In the genomic region with DNA sequence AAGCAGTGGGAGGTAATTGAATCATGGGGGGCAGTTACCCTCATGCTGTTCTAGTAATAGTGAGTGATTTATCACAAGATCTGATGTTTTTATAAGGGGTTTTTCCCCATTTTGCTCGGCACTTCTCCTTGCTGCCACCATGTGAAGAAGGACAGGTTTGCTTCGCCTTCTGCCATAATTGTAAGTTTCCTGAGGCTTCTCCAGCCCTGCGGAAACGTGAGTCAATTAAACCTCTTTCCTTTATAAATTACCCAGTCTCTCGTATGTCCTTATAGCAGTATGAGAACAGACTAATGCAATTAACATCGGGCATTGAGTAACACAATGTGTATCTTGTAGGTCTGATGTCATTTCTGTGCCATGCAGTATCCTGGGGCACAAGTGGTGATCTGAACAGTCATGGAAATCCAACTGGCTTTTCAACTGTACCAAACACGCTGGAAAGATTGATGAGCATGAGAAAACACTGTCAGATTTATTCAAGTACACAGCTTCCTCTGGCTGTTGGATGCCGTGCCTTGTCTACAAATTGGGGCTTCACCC, we compare ENCODE assay signal across 19 cellular contexts.
A peak's percentile ranks its signal among the peaks of the same experiment; 100 is the strongest.
DNase-seq lines count a peak whose midpoint lies in the region; ATAC-seq and TF ChIP-seq lines count a peak whose summit lies in the region.
"Had no signal": no experiment of that assay in that cellular context is flagged by ENCODE, and none has a peak within 500 bp of the region (broad histone marks: within the 10 kb centered on the region; RNA-seq: fewer than 3 reads in every experiment).

No MANE protein-coding gene starts in this region.

- CTCF ChIA-PET in CD8-positive, alpha-beta memory T cell (lab: Charles Lee) = no interaction called here

- no peaks in the 10 kb centered on the region for H3K27me3 Mint-ChIP-seq in H9 (ENCODE audit: low read depth)
- no peaks in the 10 kb centered on the region for H3K27me3 Mint-ChIP-seq in mesothelial cell of epicardium (ENCODE audit: low read depth)
- H3K27me3 Mint-ChIP-seq in CD8-positive, alpha-beta memory T cell = peaks cover 0 to 1% of the 10 kb centered on the region in 2 donors
- H3K27me3 Mint-ChIP-seq: CD4-positive, CD25-positive, alpha-beta regulatory T cell had no signal

- H3K36me3 ChIP-seq in RWPE2 (ENCODE audit: low read depth) = no peaks in the 10 kb centered on the region
- no peaks in the 10 kb centered on the region for H3K36me3 ChIP-seq in CD8-positive, alpha-beta memory T cell (ENCODE audit: insufficient read depth, low read length)
- H3K36me3 ChIP-seq: BLaER1 had no signal

- H3K23ac ChIP-seq in H9 (ENCODE audit: insufficient read length, low read depth, low read length) = no peak overlapping the region

- no peak overlapping the region for H3K4ac ChIP-seq in H9 (ENCODE audit: low read depth, low read length)

- H2AFZ ChIP-seq in H9 (ENCODE audit: low read length) = no peak overlapping the region
- H2AFZ ChIP-seq: GM23248 had no signal

- H3K4me3 ChIP-seq in RWPE2 (ENCODE audit: severe bottlenecking) (no peak overlapping the region), epithelial cell of esophagus (ENCODE audit: low read length) (no peak overlapping the region)
- no peak overlapping the region for H3K4me3 ChIP-seq in CD8-positive, alpha-beta memory T cell (ENCODE audit: low read length)
- H3K4me3 ChIP-seq: BLaER1, GM23248 had no signal

- ATAC-seq in RWPE2 (ENCODE audit: low read depth) (peak; percentile 40; the same call in 1 of the 3 replicates), HG02970 (IDR thresholded peaks at IDR 0.05; ENCODE audit: low FRiP score, unreplicated experiment) (no peak)
- ATAC-seq: CD8-positive, alpha-beta T cell; HCT116 had no signal

- H2BK5ac ChIP-seq in H9 (ENCODE audit: insufficient read length, low read length) = no peak overlapping the region

- no CpG with 5 or more reads among the region's 8 CpGs for WGBS in H9 (ENCODE audit: extremely low coverage, insufficient read length, low lambda C conversion rate)

- no peak overlapping the region for H2BK12ac ChIP-seq in H9 (ENCODE audit: insufficient read length, low read depth, low read length)

- H3K23me2 ChIP-seq in H9 (ENCODE audit: insufficient read length, low read depth, low read length, poor library complexity, severe bottlenecking) = no peaks in the 10 kb centered on the region

- DNase-seq in H9 = no peak
- DNase-seq in RWPE2 (ENCODE audit: low spot score) = no peak
- DNase-seq in epithelial cell of esophagus (ENCODE audit: low read depth) = peak; percentile 59
- DNase-seq in mesothelial cell of epicardium (ENCODE audit: low spot score in 2 of 2, unreplicated experiment in 2 of 2) = no peak
- DNase-seq in CD8-positive, alpha-beta memory T cell = no peak
- no peak for DNase-seq in amygdala (lab: John Stamatoyannopoulos, UW)
- DNase-seq: CD4-positive, CD25-positive, alpha-beta regulatory T cell; CD8-positive, alpha-beta T cell; DMS 273 treated with DMSO at 0.1 percent for 48 hours; DMS79; EL; GDM1; GM23248; H7 had no signal

- 0 out of 2 replicates have a peak overlapping the region, but pooled peaks have one; percentile 46 for H3K14ac ChIP-seq in H9 (ENCODE audit: insufficient read depth, low read length)

- H2BK15ac ChIP-seq in H9 (ENCODE audit: low read depth, low read length) = no peak overlapping the region

- POLR2A ChIA-PET in CD8-positive, alpha-beta memory T cell (lab: Charles Lee) = no interaction called here

- no peak overlapping the region for H2AK5ac ChIP-seq in H9 (ENCODE audit: insufficient read length, low read length)

- H3K4me3 Mint-ChIP-seq in H9 (no peak overlapping the region), mesothelial cell of epicardium (no peak overlapping the region)
- H3K4me3 Mint-ChIP-seq in CD8-positive, alpha-beta memory T cell = no peak overlapping the region
- H3K4me3 Mint-ChIP-seq: B cell; CD4-positive, CD25-positive, alpha-beta regulatory T cell; CD8-positive, alpha-beta T cell had no signal

- H3K79me1 ChIP-seq in H9 (ENCODE audit: insufficient read depth, low read depth, low read length, poor library complexity, severe bottlenecking) = no peaks in the 10 kb centered on the region

- H3K27ac Mint-ChIP-seq in H9 = no peak overlapping the region; a peak in 1 of 7 replicates
- peak overlapping the region; percentile 83 for H3K27ac Mint-ChIP-seq in mesothelial cell of epicardium
- no peak overlapping the region for H3K27ac Mint-ChIP-seq in CD8-positive, alpha-beta memory T cell
- H3K27ac Mint-ChIP-seq: B cell; CD4-positive, CD25-positive, alpha-beta regulatory T cell; CD8-positive, alpha-beta T cell had no signal

- H4K5ac ChIP-seq in H9 (ENCODE audit: insufficient read length, low read depth, low read length) = no peak overlapping the region

- H3K56ac ChIP-seq in H9 (ENCODE audit: insufficient read length, low read depth, low read length) = no peak overlapping the region

- H3K27me3 ChIP-seq in H9 (ENCODE audit: insufficient read depth, low read length) (no peaks in the 10 kb centered on the region), RWPE2 (ENCODE audit: insufficient read depth, poor library complexity, severe bottlenecking) (peaks cover 6% of the 10 kb centered on the region)
- H3K27me3 ChIP-seq in CD8-positive, alpha-beta memory T cell (ENCODE audit: insufficient read depth, low read length, poor library complexity, severe bottlenecking) = no peaks in the 10 kb centered on the region
- H3K27me3 ChIP-seq: BLaER1 had no signal

- H3K27ac ChIP-seq in H9 (ENCODE audit: insufficient read length, low read depth, low read length) (no peak overlapping the region), RWPE2 (ENCODE audit: poor library complexity, severe bottlenecking) (no peak overlapping the region)
- no peak overlapping the region for H3K27ac ChIP-seq in CD8-positive, alpha-beta memory T cell (ENCODE audit: low read depth, low read length)
- H3K27ac ChIP-seq: BLaER1, C4-2B, GM23248 had no signal

- no peak overlapping the region for H3K9ac ChIP-seq in H9 (ENCODE audit: extremely low read depth, insufficient read length, low read length)
- H3K9ac ChIP-seq: BLaER1, GM23248 had no signal

- H3K9me3 ChIP-seq in H9 (ENCODE audit: control insufficient read depth, low read depth, low read length) (no peaks in the 10 kb centered on the region), RWPE2 (ENCODE audit: severe bottlenecking) (no peaks in the 10 kb centered on the region)
- H3K9me3 ChIP-seq in CD8-positive, alpha-beta memory T cell (ENCODE audit: low read length) = no peaks in the 10 kb centered on the region
- H3K9me3 ChIP-seq: BLaER1 had no signal

- no peaks in the 10 kb centered on the region for H3K4me1 ChIP-seq in H9 (ENCODE audit: insufficient read depth, low read length)
- H3K4me1 ChIP-seq in RWPE2 (ENCODE audit: insufficient read depth, poor library complexity, severe bottlenecking) = no peaks in the 10 kb centered on the region
- H3K4me1 ChIP-seq in CD8-positive, alpha-beta memory T cell (ENCODE audit: insufficient read depth, low read length) = no peaks in the 10 kb centered on the region
- H3K4me1 ChIP-seq: BLaER1 had no signal

- H2BK120ac ChIP-seq in H9 (ENCODE audit: low read depth, low read length, poor library complexity, severe bottlenecking) = no peak overlapping the region

- no peaks in the 10 kb centered on the region for H4K20me1 ChIP-seq in H9 (ENCODE audit: control insufficient read depth, insufficient read depth, insufficient read length)
- H4K20me1 ChIP-seq: BLaER1 had no signal

- H4K8ac ChIP-seq in H9 (replicated peaks; ENCODE audit: insufficient read length, low read depth, low read length) = no peak overlapping the region

- H3T11ph ChIP-seq in H9 (ENCODE audit: low read length) = no peak overlapping the region

- no peak overlapping the region for H2BK20ac ChIP-seq in H9 (ENCODE audit: low read depth, low read length, poor library complexity, severe bottlenecking)

- H3K4me1 Mint-ChIP-seq in H9 (peaks cover 1 to 3% of the 10 kb centered on the region in 2 experiments; a peak in 2 of 4 replicates), mesothelial cell of epicardium (peaks cover 35% of the 10 kb centered on the region)
- no peaks in the 10 kb centered on the region for H3K4me1 Mint-ChIP-seq in CD8-positive, alpha-beta memory T cell
- H3K4me1 Mint-ChIP-seq: B cell; CD4-positive, CD25-positive, alpha-beta regulatory T cell had no signal

- no peaks in the 10 kb centered on the region for H3K36me3 Mint-ChIP-seq in H9 (ENCODE audit: insufficient read depth in 1 of 3, low read depth in 3 of 3)
- H3K36me3 Mint-ChIP-seq in mesothelial cell of epicardium = no peaks in the 10 kb centered on the region
- H3K36me3 Mint-ChIP-seq in CD8-positive, alpha-beta memory T cell = no peaks in the 10 kb centered on the region
- H3K36me3 Mint-ChIP-seq: CD4-positive, CD25-positive, alpha-beta regulatory T cell; CD8-positive, alpha-beta T cell had no signal

- no peak for TF ChIP-seq CTCF in H9 (conservative IDR thresholded peaks at IDR 0.05)
- no peak for TF ChIP-seq CTCF in RWPE2 (IDR thresholded peaks at IDR 0.05; ENCODE audit: poor library complexity, severe bottlenecking)
- no peak for TF ChIP-seq CTCF in epithelial cell of esophagus (IDR thresholded peaks at IDR 0.05; ENCODE audit: insufficient read depth, low read depth, low read length, missing control alignments)
- no peak for TF ChIP-seq CTCF in mesothelial cell of epicardium (IDR thresholded peaks at IDR 0.05; ENCODE audit: unreplicated experiment)

- no peak overlapping the region for H4K91ac ChIP-seq in H9 (ENCODE audit: insufficient read length, low read depth, low read length)

- no peaks in the 10 kb centered on the region for H3K79me2 ChIP-seq in H9 (ENCODE audit: insufficient read depth, low read length)

- no peak overlapping the region for H3K4me2 ChIP-seq in H9 (ENCODE audit: insufficient read depth, insufficient read length, low read length)
- H3K4me2 ChIP-seq: BLaER1 had no signal

- no peaks in the 10 kb centered on the region for H3K9me3 Mint-ChIP-seq in H9
- no peaks in the 10 kb centered on the region for H3K9me3 Mint-ChIP-seq in mesothelial cell of epicardium
- H3K9me3 Mint-ChIP-seq in CD8-positive, alpha-beta memory T cell = peaks cover 0 to 3% (median 0%) of the 10 kb centered on the region in 5 donors
- H3K9me3 Mint-ChIP-seq: CD8-positive, alpha-beta T cell had no signal

- H3K18ac ChIP-seq in H9 (ENCODE audit: insufficient read length, low read depth, low read length) = no peak overlapping the region
